8 cellular contexts compared by ENCODE assay signal in the genomic region with DNA sequence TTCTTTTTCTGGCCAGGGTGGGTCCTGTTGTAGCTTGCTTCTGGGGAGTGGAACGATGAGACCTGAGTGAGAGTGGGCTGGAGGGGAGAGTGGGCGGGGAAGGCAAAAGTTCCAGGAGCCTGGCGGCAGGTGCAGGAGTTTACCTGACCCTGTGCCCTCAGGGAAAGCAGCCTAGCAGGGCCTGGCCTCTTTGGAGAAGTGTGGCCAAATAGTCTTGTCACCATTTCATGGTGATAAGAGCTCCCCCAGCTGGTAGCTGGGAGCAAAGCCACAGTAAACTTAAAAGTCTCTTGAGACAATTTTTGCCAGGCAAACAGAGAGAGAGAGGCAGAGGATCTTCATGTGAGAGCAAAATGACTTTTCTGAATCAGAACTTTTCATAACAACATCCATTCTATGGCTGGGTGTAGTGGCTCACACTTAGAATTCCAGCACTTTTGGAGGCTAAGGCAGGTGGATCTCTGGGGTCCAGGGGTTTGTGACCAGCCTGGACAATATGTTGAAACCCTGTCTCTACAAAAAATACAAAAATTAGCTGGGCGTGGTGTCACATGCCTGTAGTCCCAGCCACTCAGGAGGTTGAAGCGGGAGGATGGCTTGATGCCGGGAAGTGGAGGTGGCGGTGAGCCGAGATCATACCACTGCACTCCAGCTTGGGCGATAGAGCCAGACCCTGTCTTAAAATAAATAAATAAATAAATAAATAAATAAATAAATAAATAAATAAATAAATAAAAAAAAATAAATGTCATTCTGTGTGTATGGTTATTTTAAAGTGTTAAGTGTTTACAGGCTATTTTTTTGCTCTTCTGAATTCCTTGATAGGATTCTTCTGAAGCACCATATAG.
DNase-seq lines count a peak whose midpoint lies in the region; ATAC-seq and TF ChIP-seq lines count a peak whose summit lies in the region.

No MANE protein-coding gene starts in this region.

- H3K27ac Mint-ChIP-seq in CD14-positive monocyte = peak overlapping the region in 5 of 7 donors; percentile 47 to 68 (median 58)

- peak; percentile 83 for TF ChIP-seq CTCF in CD14-positive monocyte (IDR thresholded peaks at IDR 0.05)

- intact Hi-C loops in CD14-positive monocyte (cut with micrococcal nuclease) = loop anchor here (2.0 to 5.0 kb wide), 2 partner anchors 218 to 225 kb away; no protein-coding TSS in a partner anchor

- no peaks in the 10 kb centered on the region for H3K36me3 Mint-ChIP-seq in CD14-positive monocyte

- H3K4me3 Mint-ChIP-seq in CD14-positive monocyte = no peak overlapping the region

- ATAC-seq in GM19463 (IDR thresholded peaks at IDR 0.05; ENCODE audit: unreplicated experiment) = peak; percentile 82

- peaks cover 12% of the 10 kb centered on the region for H3K4me1 Mint-ChIP-seq in CD14-positive monocyte

- H3K9me3 Mint-ChIP-seq in CD14-positive monocyte = no peaks in the 10 kb centered on the region

- no peaks in the 10 kb centered on the region for H3K27me3 Mint-ChIP-seq in CD14-positive monocyte (ENCODE audit: low read depth in 3 of 3)

- DNase-seq in CD14-positive monocyte (ENCODE audit: low spot score) (peak; percentile 60), HUDEP-2 (lab: John Stamatoyannopoulos, UW; ENCODE audit: unreplicated experiment in 76 of 76) (peak in 72 of 76 experiments; percentile 25 to 92 (median 74)), NOMO-1 treated with dmso at 0.1 percent for 144 hours (lab: John Stamatoyannopoulos, UW; ENCODE audit: unreplicated experiment) (peak; percentile 37), epidermal melanocyte (ENCODE audit: insufficient read length, low spot score) (peak; percentile 28), mucosa of gallbladder (ENCODE audit: low spot score) (peak; percentile 78)
- peak; percentile 7 for DNase-seq in activated CD8-positive, alpha-beta memory T cell treated with anti-CD3 and anti-CD28 coated beads, Interleukin-2, amount 50 U/mL, for 1 hour (ENCODE audit: extremely low read depth)
- peak; percentile 26 for DNase-seq in stimulated activated CD8-positive, alpha-beta memory T cell treated with anti-CD3 and anti-CD28 coated beads, Interleukin-7, amount 100 ng/mL, for 24 hours (ENCODE audit: low read depth)

Comparison
In these comparisons a context has a peak if more than half of its experiments do, and no peak if none do; other contexts are left out.
1. Peak in every context shown above with its lines: DNase-seq and ATAC-seq.
2. DNase-seq: peak in every context shown above with its lines; median percentile 78 in mucosa of gallbladder; 74 in HUDEP-2; 60 in CD14-positive monocyte; 37 in NOMO-1 treated with dmso at 0.1 percent for 144 hours; 28 in epidermal melanocyte; 26 in stimulated activated CD8-positive, alpha-beta memory T cell treated with anti-CD3 and anti-CD28 coated beads, Interleukin-7, amount 100 ng/mL, for 24 hours; 7 in activated CD8-positive, alpha-beta memory T cell treated with anti-CD3 and anti-CD28 coated beads, Interleukin-2, amount 50 U/mL, for 1 hour.